8 cellular contexts compared by ENCODE assay signal in the genomic region with DNA sequence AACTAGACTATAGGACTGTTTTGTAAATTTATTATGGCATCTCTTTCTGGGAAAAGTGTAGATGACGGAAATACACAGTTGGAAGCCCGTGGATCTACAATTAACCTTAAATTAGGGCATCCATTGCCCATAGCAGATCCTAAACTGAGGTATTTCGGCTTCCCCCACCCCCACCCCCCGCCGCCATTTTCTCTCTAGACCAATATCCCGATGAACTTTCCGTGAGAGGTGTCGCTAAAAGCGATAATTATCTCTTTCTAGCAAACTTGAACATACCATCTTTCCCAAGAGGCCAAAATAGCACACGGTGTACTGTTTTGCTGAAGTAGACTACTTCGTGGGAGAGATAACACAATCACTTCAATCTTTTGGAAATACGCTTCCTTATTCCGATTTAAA. TPM values are rescaled to one million over a fixed set of nuclear protein-coding genes. Genes with fewer than 3 reads are reported as not detected.
DNase-seq lines count a peak whose midpoint lies in the region; ATAC-seq and TF ChIP-seq lines count a peak whose summit lies in the region.

No MANE protein-coding gene starts in this region.

- H3K27me3 ChIP-seq in RWPE2 (ENCODE audit: insufficient read depth, poor library complexity, severe bottlenecking) (no peaks in the 10 kb centered on the region), esophagus squamous epithelium (no peaks in the 10 kb centered on the region), prostate gland (replicated peaks; ENCODE audit: insufficient read depth) (no peaks in the 10 kb centered on the region)

- H3K4me1 ChIP-seq in RWPE2 (ENCODE audit: insufficient read depth, poor library complexity, severe bottlenecking) (no peaks in the 10 kb centered on the region), esophagus squamous epithelium (peaks cover 0 to 13% (median 0%) of the 10 kb centered on the region in 3 donors), prostate gland (replicated peaks) (no peaks in the 10 kb centered on the region)

- TF ChIP-seq POLR2A in esophagus squamous epithelium (IDR thresholded peaks at IDR 0.05), result no peak
- TF ChIP-seq POLR2A in prostate gland (IDR thresholded peaks at IDR 0.05), result no peak

- 17 to 42% methylated on average over 7 to 13 of the region's 13 CpGs for WGBS in esophagus squamous epithelium, 2 donors
- WGBS in prostate gland, result 2% methylated on average over 13 of the region's 13 CpGs

- H3K36me3 ChIP-seq in RWPE2 (ENCODE audit: low read depth) (no peaks in the 10 kb centered on the region), esophagus squamous epithelium (no peaks in the 10 kb centered on the region), prostate gland (no peaks in the 10 kb centered on the region)

- ATAC-seq in RWPE2 (ENCODE audit: low read depth) (no peak), GM19023 (IDR thresholded peaks at IDR 0.05; ENCODE audit: unreplicated experiment) (no peak), HG02588 (IDR thresholded peaks at IDR 0.05; ENCODE audit: unreplicated experiment) (no peak)

- H3K27ac ChIP-seq in RWPE2 (ENCODE audit: poor library complexity, severe bottlenecking) (peak overlapping the region; percentile 67), esophagus squamous epithelium (peak overlapping the region; percentile 89 to 98 (median 96)), prostate gland (peak overlapping the region; percentile 94 to 95)

- TF ChIP-seq CTCF in RWPE2 (IDR thresholded peaks at IDR 0.05; ENCODE audit: poor library complexity, severe bottlenecking) (no peak), esophagus squamous epithelium (IDR thresholded peaks at IDR 0.05) (no peak), prostate gland (IDR thresholded peaks at IDR 0.05) (no peak)

- H3K9me3 ChIP-seq in RWPE2 (ENCODE audit: severe bottlenecking) (no peaks in the 10 kb centered on the region), esophagus squamous epithelium (no peaks in the 10 kb centered on the region), prostate gland (no peaks in the 10 kb centered on the region)

- H3K4me3 ChIP-seq in RWPE2 (ENCODE audit: severe bottlenecking), result peak overlapping the region; percentile 85
- peak overlapping the region; percentile 65 to 87 (median 78) for H3K4me3 ChIP-seq in esophagus squamous epithelium
- peak overlapping the region; percentile 69 for H3K4me3 ChIP-seq in prostate gland

- DNase-seq in NCI-H146 (lab: John Stamatoyannopoulos, UW), result peak; percentile 6
- DNase-seq in NCI-H146 treated with DMSO at 0.1 percent for 48 hours (lab: John Stamatoyannopoulos, UW; ENCODE audit: unreplicated experiment), result no peak
- no peak for DNase-seq in RWPE2 (ENCODE audit: low spot score)
- no peak for DNase-seq in esophagus squamous epithelium (lab: John Stamatoyannopoulos, UW)
- DNase-seq in prostate gland (ENCODE audit: low spot score), result no peak
- DNase-seq in SW 1271 (lab: John Stamatoyannopoulos, UW), result no peak

- intact Hi-C loops in esophagus squamous epithelium (cut with DNase I) (no loop called here), prostate gland (cut with DNase I) (loop anchor here (10.0 kb wide), 2 partner anchors 122 to 242 kb away; partner anchors contain the start of genes APOO, CXorf58 and SAT1)

RNA-seq across cellular contexts. Expression of gene KLHL15, which starts 0.6 kb away (rescaled TPM):
- total RNA-seq in esophagus squamous epithelium (10 to 100 TPM in 1 of 4 donors, 1 to 10 TPM in 3; 2.5 to 11.8 (median 5.4) TPM), prostate gland (10 to 100 TPM in 1 of 2 donors, 1 to 10 TPM in 1; 4.7 to 64.6 TPM)

RNA-seq across cellular contexts. Expression of gene EIF2S3, which starts 28.4 kb away (rescaled TPM):
- 100 to 1,000 TPM in 3 of 4 donors, 10 to 100 TPM in 1; 70.5 to 158 (median 133) TPM for total RNA-seq in esophagus squamous epithelium
- total RNA-seq in prostate gland, result 100 to 1,000 TPM; 102 to 110 TPM
